2 cellular contexts compared by ENCODE assay signal in the genomic region with DNA sequence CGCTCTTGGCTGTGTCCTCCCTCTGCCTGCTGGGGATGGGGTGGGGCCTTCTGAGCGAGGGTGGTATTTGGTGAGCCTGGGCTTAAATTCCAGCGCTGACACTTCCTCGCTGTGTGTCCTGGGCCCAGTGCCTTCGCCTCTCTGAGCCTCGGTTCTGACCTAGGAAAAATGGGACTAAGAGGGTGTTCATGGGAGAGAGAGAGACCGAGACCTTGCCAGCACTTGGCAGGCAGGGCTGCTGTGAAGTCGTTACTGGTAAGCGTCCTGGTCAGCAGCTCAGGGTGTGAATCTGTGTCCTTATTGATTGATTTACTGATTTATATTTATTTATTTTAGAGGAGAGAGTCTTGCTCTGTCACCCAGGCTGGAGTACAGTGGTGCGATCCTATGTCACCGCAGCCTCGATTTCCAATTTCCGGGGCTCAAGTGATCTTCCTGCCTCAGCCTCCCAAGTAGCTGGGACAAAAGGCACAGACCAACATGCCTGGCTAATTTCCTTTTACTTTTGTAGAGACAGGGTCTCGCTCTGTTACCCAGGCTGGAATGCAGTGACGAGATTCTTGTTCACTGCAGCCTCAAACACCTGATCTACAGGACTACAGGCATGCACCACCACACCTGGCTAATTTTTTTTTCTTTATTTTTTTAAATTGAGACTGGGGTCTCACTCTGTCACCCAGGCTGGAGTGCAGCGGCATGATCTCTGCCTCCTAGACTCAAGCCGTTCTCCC.
TF ChIP-seq lines count a peak whose summit lies in the region.

No MANE protein-coding gene starts in this region.

TF ChIP-seq in H1, 55 proteins besides CTCF, POLR2A, EP300 and RAD21:
- 0 out of 2 replicates have a peak, but pooled peaks have one; percentile 11 for TF ChIP-seq KDM1A (IDR thresholded peaks at IDR 0.05; ENCODE audit: borderline replicate concordance, low read length)
- TF ChIP-seq TEAD4 (IDR thresholded peaks at IDR 0.05; ENCODE audit: low read depth, low read length) = no peak

TF ChIP-seq in HEK293T, 16 proteins besides CTCF, POLR2A, EP300 and RAD21:
- TF ChIP-seq FOXA1 (IDR thresholded peaks at IDR 0.05) (no peak), FOXK2 (IDR thresholded peaks at IDR 0.05) (no peak), CTBP1 (IDR thresholded peaks at IDR 0.05; ENCODE audit: borderline replicate concordance) (no peak), FOXM1 (IDR thresholded peaks at IDR 0.05; ENCODE audit: borderline replicate concordance) (no peak), SP1 (IDR thresholded peaks at IDR 0.05) (no peak), ZNF384 (IDR thresholded peaks at IDR 0.05) (no peak), TARDBP (IDR thresholded peaks at IDR 0.05) (no peak), NFRKB (IDR thresholded peaks at IDR 0.05) (no peak), SUZ12 (IDR thresholded peaks at IDR 0.05) (no peak), BHLHE40 (IDR thresholded peaks at IDR 0.05; ENCODE audit: borderline replicate concordance) (no peak), ARNT (IDR thresholded peaks at IDR 0.05) (no peak), L3MBTL2 (conservative IDR thresholded peaks at IDR 0.05) (no peak)
- TF ChIP-seq, protein P1, sequence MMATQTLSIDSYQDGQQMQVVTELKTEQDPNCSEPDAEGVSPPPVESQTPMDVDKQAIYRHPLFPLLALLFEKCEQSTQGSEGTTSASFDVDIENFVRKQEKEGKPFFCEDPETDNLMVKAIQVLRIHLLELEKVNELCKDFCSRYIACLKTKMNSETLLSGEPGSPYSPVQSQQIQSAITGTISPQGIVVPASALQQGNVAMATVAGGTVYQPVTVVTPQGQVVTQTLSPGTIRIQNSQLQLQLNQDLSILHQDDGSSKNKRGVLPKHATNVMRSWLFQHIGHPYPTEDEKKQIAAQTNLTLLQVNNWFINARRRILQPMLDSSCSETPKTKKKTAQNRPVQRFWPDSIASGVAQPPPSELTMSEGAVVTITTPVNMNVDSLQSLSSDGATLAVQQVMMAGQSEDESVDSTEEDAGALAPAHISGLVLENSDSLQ (IDR thresholded peaks at IDR 0.05) = no peak
